Comparison of ENCODE assay signal across 20 cellular contexts in genomic region chr11:69694781-69695180, GRCh38. TPM values are rescaled to one million over a fixed set of nuclear protein-coding genes. Genes with fewer than 3 reads are reported as not detected.
DNase-seq lines count a peak whose midpoint lies in the region; ATAC-seq, FAIRE-seq and TF ChIP-seq lines count a peak whose summit lies in the region.
"Had no signal": no experiment of that assay in that cellular context is flagged by ENCODE, and none has a peak within 500 bp of the region (broad histone marks: within the 10 kb centered on the region; RNA-seq: fewer than 3 reads in every experiment).

No MANE protein-coding gene starts in this region.

- H3K9me3 ChIP-seq in K562 (replicated peaks; ENCODE audit: control insufficient read depth, insufficient read depth, low read depth, low read length) (no peaks in the 10 kb centered on the region), neural progenitor cell (ENCODE audit: low read depth) (no peaks in the 10 kb centered on the region)
- H3K9me3 ChIP-seq: SJCRH30 had no signal

- ATAC-seq in K562 (no peak), HG02763 (IDR thresholded peaks at IDR 0.05; ENCODE audit: unreplicated experiment) (no peak)
- ATAC-seq: Panc1 had no signal

- FAIRE-seq in K562 (lab: Jason Lieb, UNC), result no peak
- FAIRE-seq: A204.1, H54 had no signal

- H3K36me3 ChIP-seq in K562 (ENCODE audit: control insufficient read depth, insufficient read depth, low read length) (no peaks in the 10 kb centered on the region), neural progenitor cell (no peaks in the 10 kb centered on the region)
- H3K36me3 ChIP-seq: SJCRH30 had no signal

- no peaks in the 10 kb centered on the region for H4K20me1 ChIP-seq in K562 (replicated peaks; ENCODE audit: control insufficient read depth, insufficient read depth, low read length)
- peaks cover 6% of the 10 kb centered on the region for H4K20me1 ChIP-seq in neural progenitor cell (ENCODE audit: low read depth)

- H3K27me3 ChIP-seq in K562 (ENCODE audit: control insufficient read depth in 2 of 2, insufficient read depth in 2 of 2, low read length in 2 of 2), result peaks cover 28 to 43% of the 10 kb centered on the region in 2 experiments
- no peaks in the 10 kb centered on the region for H3K27me3 ChIP-seq in neural progenitor cell

- 16% methylated on average over 10 of the region's 10 CpGs for WGBS in K562 (ENCODE audit: insufficient coverage, low coverage, missing lambda C conversion rate)

- CTCF ChIA-PET in K562 (lab: Yijun Ruan, JAX; ENCODE audit: low intra/inter-chr PET ratio), result no interaction called here

- H3K4me1 ChIP-seq in K562 (replicated peaks in 1 of 2; ENCODE audit: control insufficient read depth in 2 of 2, insufficient read depth in 2 of 2, low read length in 2 of 2) (peaks cover 0 to 3% of the 10 kb centered on the region in 2 experiments; a peak in 3 of 5 replicates), neural progenitor cell (peaks cover 8% of the 10 kb centered on the region)

- H3K4me3 Mint-ChIP-seq in neural progenitor cell, result no peak overlapping the region
- H3K4me3 Mint-ChIP-seq: CD8-positive, alpha-beta memory T cell; IgD-negative memory B cell; T-helper 1 cell treated with Interleukin-12 subunit alpha and Interleukin-12 subunit beta and Interleukin-4 antibody, amounts not matched to agents 30 μg/mL and 1 μg/mL, for 36 hours had no signal

- peaks cover 19% of the 10 kb centered on the region for H3K27me3 Mint-ChIP-seq in neural progenitor cell (ENCODE audit: insufficient read depth, low read depth)

- H3K27ac ChIP-seq in K562 (ENCODE audit: extremely low read depth, low read depth, low read length), result no peak overlapping the region
- H3K27ac ChIP-seq in neural progenitor cell, result no peak overlapping the region
- H3K27ac ChIP-seq: C4-2B, SJCRH30 had no signal

- intact Hi-C loops in K562 (cut with micrococcal nuclease), result no loop called here

- no peaks in the 10 kb centered on the region for H3K79me2 ChIP-seq in K562 (ENCODE audit: control insufficient read depth, insufficient read depth, low read length)
- H3K79me2 ChIP-seq in neural progenitor cell (ENCODE audit: low read depth), result no peaks in the 10 kb centered on the region

- peaks cover 17% of the 10 kb centered on the region for H3K4me1 Mint-ChIP-seq in neural progenitor cell
- H3K4me1 Mint-ChIP-seq: CD8-positive, alpha-beta memory T cell; IgD-negative memory B cell had no signal

- in situ Hi-C loops in K562 (cut with MboI), result loop anchor here (5.0 kb wide), 2 partner anchors 103 to 503 kb away; no protein-coding TSS in a partner anchor

- peaks cover 4% of the 10 kb centered on the region for H3K36me3 Mint-ChIP-seq in neural progenitor cell
- H3K36me3 Mint-ChIP-seq: CD8-positive, alpha-beta memory T cell; IgD-negative memory B cell had no signal

- H3K9me1 ChIP-seq in K562 (ENCODE audit: control insufficient read depth, insufficient read depth, low read length), result no peaks in the 10 kb centered on the region

- no peak overlapping the region for H3K9ac ChIP-seq in K562 (ENCODE audit: insufficient read depth in 1 of 2, low read depth in 2 of 2, low read length in 2 of 2)
- no peak overlapping the region for H3K9ac ChIP-seq in neural progenitor cell

- DNase-seq in NCI-H146 (lab: John Stamatoyannopoulos, UW) (peak; percentile 26), NCI-H146 treated with DMSO at 0.1 percent for 48 hours (lab: John Stamatoyannopoulos, UW; ENCODE audit: unreplicated experiment) (no peak), COLO668 (lab: John Stamatoyannopoulos, UW; ENCODE audit: unreplicated experiment) (peak; percentile 4), NCI-H2171 treated with DMSO at 0.1 percent for 48 hours (lab: John Stamatoyannopoulos, UW) (peak; percentile 32), K562 (ENCODE audit: extremely low read depth in 1 of 4, low spot score in 3 of 4) (no peak), nucleus accumbens (lab: John Stamatoyannopoulos, UW) (no peak), neural progenitor cell (ENCODE audit: low spot score) (no peak)
- DNase-seq: CD8-positive, alpha-beta memory T cell; Kasumi-1; NCI-H1417 treated with DMSO at 0.1 percent for 48 hours; NCI-H1930 had no signal

- no peak for TF ChIP-seq EP300 in K562 (IDR thresholded peaks at IDR 0.05; ENCODE audit: low read length)

- no peak for TF ChIP-seq CTCF in K562 (IDR thresholded peaks at IDR 0.05 in 2 of 3, conservative IDR thresholded peaks at IDR 0.05 in 1 of 3; ENCODE audit: insufficient read depth in 2 of 3, low read depth in 1 of 3, low read length in 3 of 3)
- no peak for TF ChIP-seq CTCF in neural progenitor cell (IDR thresholded peaks at IDR 0.05)

- H3K27ac Mint-ChIP-seq in neural progenitor cell, result no peak overlapping the region
- H3K27ac Mint-ChIP-seq: CD8-positive, alpha-beta memory T cell; IgD-negative memory B cell; T-helper 1 cell treated with Interleukin-12 subunit alpha and Interleukin-12 subunit beta and Interleukin-4 antibody, amounts not matched to agents 30 μg/mL and 1 μg/mL, for 36 hours had no signal

- H3K4me3 ChIP-seq in K562, result no peak overlapping the region
- no peak overlapping the region for H3K4me3 ChIP-seq in neural progenitor cell
- H3K4me3 ChIP-seq: SJCRH30 had no signal

- no peak for TF ChIP-seq RAD21 in K562 (CRISPR knock-in tag; conservative IDR thresholded peaks at IDR 0.05 in 1 of 2, IDR thresholded peaks at IDR 0.05 in 1 of 2)

- TF ChIP-seq POLR2A in K562 (conservative IDR thresholded peaks at IDR 0.05), result no peak

- H3F3A ChIP-seq in neural progenitor cell (ENCODE audit: low read depth), result peaks cover 9% of the 10 kb centered on the region

- H3K4me2 ChIP-seq in K562 (ENCODE audit: insufficient read depth, low read length) (no peak overlapping the region), neural progenitor cell (no peak overlapping the region)

- POLR2A ChIA-PET in K562 (lab: Yijun Ruan, JAX), result no interaction called here

- no TSS peak for BruUV-seq in K562 (replicated peaks; lab: Mats Ljungman, UMichigan)

- no peak overlapping the region for H2AFZ ChIP-seq in K562 (ENCODE audit: low read depth, low read length)
- H2AFZ ChIP-seq in neural progenitor cell (replicated peaks), result no peak overlapping the region

- peaks cover 13% of the 10 kb centered on the region for H3K9me3 Mint-ChIP-seq in neural progenitor cell
- H3K9me3 Mint-ChIP-seq: T-helper 1 cell treated with Interleukin-12 subunit alpha and Interleukin-12 subunit beta and Interleukin-4 antibody, amounts not matched to agents 30 μg/mL and 1 μg/mL, for 36 hours had no signal

RNA-seq across cellular contexts. Expression of gene FGF19, which starts 9.0 kb away (rescaled TPM):
- not detected in 2 replicates for total RNA-seq in K562 (2011; cell fraction: chromatin; rRNA removed; ENCODE audit: low replicate concordance)
- not detected in 2 replicates for total RNA-seq in K562 (2011; cell fraction: nucleolus; rRNA removed)
- not detected in 2 replicates for total RNA-seq in K562 (2011; cell fraction: nucleoplasm; rRNA removed)
- total RNA-seq in K562 (2014; rRNA removed), result not detected in 2 replicates
- not detected in 2 replicates for total RNA-seq in K562 (2014; rRNA removed; fragmentation: Illumina TruSeq; extraction: Trizol)
- total RNA-seq in K562 (2015; rRNA removed; fragmentation: Illumina TruSeq; extraction: Trizol), result not detected in 2 replicates
- 0.07 and 0.11 TPM in 2 replicates for total RNA-seq in K562 (2021)
- polyA plus RNA-seq in K562 (2011; rRNA removed), result not detected in 2 replicates
- polyA plus RNA-seq in K562 (2011; cell fraction: cytosol; rRNA removed), result not detected in 2 replicates
- not detected in 2 replicates for polyA plus RNA-seq in K562 (2011; cell fraction: nucleus; rRNA removed)
- not detected in 2 replicates for polyA plus RNA-seq in K562 (2012)
- not detected in 2 replicates for polyA plus RNA-seq in K562 (2014; fragmentation: Illumina TruSeq; extraction: Trizol)
- polyA plus RNA-seq in K562 (2014; fragmentation: Nextera tagmentation; extraction: Ambion mirVana), result not detected
- not detected in 2 replicates for polyA plus RNA-seq in K562 (2014; rRNA removed)
- not detected in 2 replicates for polyA minus RNA-seq in K562 (2011; rRNA and poly(A)+ RNA removed)
- polyA minus RNA-seq in K562 (2011; cell fraction: cytosol; rRNA and poly(A)+ RNA removed), result not detected in 2 replicates
- polyA minus RNA-seq in K562 (2011; cell fraction: nucleus; rRNA and poly(A)+ RNA removed), result not detected in 2 replicates
- 0.09 TPM in 1 of 2 replicates, not detected in the other for total RNA-seq in neural progenitor cell (ENCODE audit: low replicate concordance)
- total RNA-seq: CD8-positive, alpha-beta memory T cell; MCF 10A; SJCRH30 had no signal
- polyA plus RNA-seq: CD8-positive, alpha-beta memory T cell; IgD-negative memory B cell had no signal

RNA-seq across cellular contexts. Expression of gene LTO1, which starts 19.6 kb away (rescaled TPM):
- total RNA-seq in K562 (2011; cell fraction: chromatin; rRNA removed; ENCODE audit: low replicate concordance), result 57.3 and 78.3 TPM in 2 replicates
- total RNA-seq in K562 (2011; cell fraction: nucleolus; rRNA removed), result 45.9 and 51.0 TPM in 2 replicates
- total RNA-seq in K562 (2011; cell fraction: nucleoplasm; rRNA removed), result 63.6 and 86.3 TPM in 2 replicates
- total RNA-seq in K562 (2014; rRNA removed), result 26.0 and 27.9 TPM in 2 replicates
- total RNA-seq in K562 (2014; rRNA removed; fragmentation: Illumina TruSeq; extraction: Trizol), result 14.3 and 16.3 TPM in 2 replicates
- 18.6 and 19.1 TPM in 2 replicates for total RNA-seq in K562 (2015; rRNA removed; fragmentation: Illumina TruSeq; extraction: Trizol)
- 18.7 and 21.4 TPM in 2 replicates for total RNA-seq in K562 (2021)
- polyA plus RNA-seq in K562 (2011; rRNA removed), result 15.9 and 19.9 TPM in 2 replicates
- polyA plus RNA-seq in K562 (2011; cell fraction: cytosol; rRNA removed), result 22.3 and 22.4 TPM in 2 replicates
- 29.3 and 45.4 TPM in 2 replicates for polyA plus RNA-seq in K562 (2011; cell fraction: nucleus; rRNA removed)
- polyA plus RNA-seq in K562 (2012), result 15.8 and 17.4 TPM in 2 replicates
- 18.9 and 20.3 TPM in 2 replicates for polyA plus RNA-seq in K562 (2014; fragmentation: Illumina TruSeq; extraction: Trizol)
- 1 to 10 TPM; 2.6 to 3.7 TPM for polyA plus RNA-seq in K562 (2014; fragmentation: Nextera tagmentation; extraction: Ambion mirVana)
- polyA plus RNA-seq in K562 (2014; rRNA removed), result 36.8 and 43.4 TPM in 2 replicates
- polyA minus RNA-seq in K562 (2011; rRNA and poly(A)+ RNA removed), result 13.3 and 22.2 TPM in 2 replicates
- polyA minus RNA-seq in K562 (2011; cell fraction: cytosol; rRNA and poly(A)+ RNA removed), result 7.5 and 7.6 TPM in 2 replicates
- 17.8 and 18.2 TPM in 2 replicates for polyA minus RNA-seq in K562 (2011; cell fraction: nucleus; rRNA and poly(A)+ RNA removed)
- 11.9 and 21.6 TPM in 2 replicates for total RNA-seq in neural progenitor cell (ENCODE audit: low replicate concordance)

RNA-seq across cellular contexts. Expression of gene CCND1, which starts 53.8 kb away (rescaled TPM):
- 9.3 and 33.6 TPM in 2 replicates for total RNA-seq in K562 (2011; cell fraction: chromatin; rRNA removed; ENCODE audit: low replicate concordance)
- 22.5 and 33.2 TPM in 2 replicates for total RNA-seq in K562 (2011; cell fraction: nucleolus; rRNA removed)
- 11.1 and 13.8 TPM in 2 replicates for total RNA-seq in K562 (2011; cell fraction: nucleoplasm; rRNA removed)
- 7.7 and 11.4 TPM in 2 replicates for total RNA-seq in K562 (2014; rRNA removed)
- 3.1 TPM in 2 replicates for total RNA-seq in K562 (2014; rRNA removed; fragmentation: Illumina TruSeq; extraction: Trizol)
- 2.2 and 3.8 TPM in 2 replicates for total RNA-seq in K562 (2015; rRNA removed; fragmentation: Illumina TruSeq; extraction: Trizol)
- 18.9 and 23.3 TPM in 2 replicates for total RNA-seq in K562 (2021)
- 16.7 and 19.7 TPM in 2 replicates for polyA plus RNA-seq in K562 (2011; rRNA removed)
- polyA plus RNA-seq in K562 (2011; cell fraction: cytosol; rRNA removed), result 16.2 and 30.6 TPM in 2 replicates
- polyA plus RNA-seq in K562 (2011; cell fraction: nucleus; rRNA removed), result 20.4 and 50.8 TPM in 2 replicates
- 6.0 and 6.3 TPM in 2 replicates for polyA plus RNA-seq in K562 (2012)
- 3.0 and 6.5 TPM in 2 replicates for polyA plus RNA-seq in K562 (2014; fragmentation: Illumina TruSeq; extraction: Trizol)
- polyA plus RNA-seq in K562 (2014; fragmentation: Nextera tagmentation; extraction: Ambion mirVana), result under 1 TPM; 0.04 to 0.13 TPM
- polyA plus RNA-seq in K562 (2014; rRNA removed), result 6.4 and 7.5 TPM in 2 replicates
- polyA minus RNA-seq in K562 (2011; rRNA and poly(A)+ RNA removed), result 10.3 and 15.0 TPM in 2 replicates
- 29.4 and 35.4 TPM in 2 replicates for polyA minus RNA-seq in K562 (2011; cell fraction: cytosol; rRNA and poly(A)+ RNA removed)
- 44.4 and 45.2 TPM in 2 replicates for polyA minus RNA-seq in K562 (2011; cell fraction: nucleus; rRNA and poly(A)+ RNA removed)
- 85.0 and 94.0 TPM in 2 replicates for total RNA-seq in neural progenitor cell (ENCODE audit: low replicate concordance)

Comparison
In these comparisons a context has a peak if more than half of its experiments do, and no peak if none do; other contexts are left out.
1. DNase-seq: peak in NCI-H146 (single experiment), COLO668 (single experiment) and NCI-H2171 treated with DMSO at 0.1 percent for 48 hours (single experiment); none in NCI-H146 treated with DMSO at 0.1 percent for 48 hours (single experiment), K562 (0 of 4), nucleus accumbens (0 of 56) and neural progenitor cell (single experiment).